ENCODE assay signal across 8 cellular contexts in genomic region chr4:56799824-56800756, GRCh38. TPM values are rescaled to one million over a fixed set of nuclear protein-coding genes. Genes with fewer than 3 reads are reported as not detected.
DNase-seq lines count a peak whose midpoint lies in the region; ATAC-seq and TF ChIP-seq lines count a peak whose summit lies in the region.

No MANE protein-coding gene starts in this region.

- H3K27me3 ChIP-seq in HUES48 (ENCODE audit: control insufficient read depth, insufficient read depth, low read length) (peaks cover 10% of the 10 kb centered on the region), OCI-LY1 (ENCODE audit: insufficient read depth, low read length) (no peaks in the 10 kb centered on the region)

- H3K9me3 ChIP-seq in HUES48 (ENCODE audit: control insufficient read depth, insufficient read depth, low read length) (no peaks in the 10 kb centered on the region), OCI-LY1 (ENCODE audit: low read length) (no peaks in the 10 kb centered on the region)

- H3K4me3 ChIP-seq in HUES48 (ENCODE audit: low read depth, low read length) (peak overlapping the region; percentile 59), OCI-LY1 (ENCODE audit: low read depth, low read length, poor library complexity, severe bottlenecking) (peak overlapping the region; percentile 68)

- DNase-seq in Caki2 (ENCODE audit: low read depth) (peak; percentile 64), activated T-cell treated with anti-CD3 and anti-CD28 coated beads for 1 hour (ENCODE audit: low read depth) (peak; percentile 65), epithelial cell of prostate (ENCODE audit: low read depth, low spot score) (peak; percentile 27), mucosa of gallbladder (ENCODE audit: low spot score) (peak; percentile 89)
- peak; percentile 73 for DNase-seq in stimulated activated CD8-positive, alpha-beta memory T cell treated with anti-CD3 and anti-CD28 coated beads, Interleukin-4, amount 100 ng/mL, for 24 hours (ENCODE audit: low read depth)

- no peaks in the 10 kb centered on the region for H3K9me2 ChIP-seq in OCI-LY1 (ENCODE audit: low read depth, low read length)

- ATAC-seq in GM21390 (IDR thresholded peaks at IDR 0.05; ENCODE audit: unreplicated experiment) = peak; percentile 95

- H3K9ac ChIP-seq in HUES48 (ENCODE audit: low read depth, low read length) = no peak overlapping the region
- peak overlapping the region; percentile 60 for H3K9ac ChIP-seq in OCI-LY1 (ENCODE audit: low read length)

- no peaks in the 10 kb centered on the region for H3K36me3 ChIP-seq in HUES48 (ENCODE audit: control insufficient read depth, insufficient read depth, low read length)
- H3K36me3 ChIP-seq in OCI-LY1 (ENCODE audit: insufficient read depth, low read length) = no peaks in the 10 kb centered on the region

- in situ Hi-C loops in Caki2 (cut with HindIII; ENCODE audit: low pct_unique_long_range_greater_than_20kb, low sequenced_read_pairs) = no loop called here

- H3K4me1 ChIP-seq in HUES48 (ENCODE audit: control insufficient read depth, insufficient read depth, low read length) (no peaks in the 10 kb centered on the region), OCI-LY1 (ENCODE audit: insufficient read depth, low read length, severe bottlenecking) (peaks cover 5% of the 10 kb centered on the region)

- no peaks in the 10 kb centered on the region for H3K79me2 ChIP-seq in OCI-LY1 (ENCODE audit: insufficient read depth, low read length)

- no peaks in the 10 kb centered on the region for H3F3A ChIP-seq in OCI-LY1 (ENCODE audit: insufficient read depth, low read length)

- H3K4me2 ChIP-seq in OCI-LY1 (ENCODE audit: low read length) = peak overlapping the region; percentile 94

- no peaks in the 10 kb centered on the region for H4K20me1 ChIP-seq in OCI-LY1 (ENCODE audit: insufficient read depth, low read length)

- peak overlapping the region; percentile 89; the same call in 1 of the 2 replicates for H2AFZ ChIP-seq in OCI-LY1 (ENCODE audit: low read length)

- peak; percentile 80 for TF ChIP-seq CTCF in OCI-LY1 (IDR thresholded peaks at IDR 0.05; ENCODE audit: low read length)

- H3K27ac ChIP-seq in HUES48 (ENCODE audit: low read depth, low read length) (no peak overlapping the region), OCI-LY1 (ENCODE audit: low read depth, low read length, poor library complexity, severe bottlenecking) (no peak overlapping the region), epithelial cell of prostate (no peak overlapping the region)

RNA-seq across cellular contexts. Expression of gene SPINK2, which starts 21.4 kb away (rescaled TPM):
- total RNA-seq in Caki2 (2014; rRNA removed; shearing (Covaris generic); ENCODE audit: low replicate concordance) = not detected in 2 replicates
- 0.63 TPM for total RNA-seq in mucosa of gallbladder

Comparison
In these comparisons a context has a peak if more than half of its experiments do, and no peak if none do; other contexts are left out.
1. DNase-seq: peak in every context shown above with its lines; median percentile 89 in mucosa of gallbladder; 73 in stimulated activated CD8-positive, alpha-beta memory T cell treated with anti-CD3 and anti-CD28 coated beads, Interleukin-4, amount 100 ng/mL, for 24 hours; 65 in activated T-cell treated with anti-CD3 and anti-CD28 coated beads for 1 hour; 64 in Caki2; 27 in epithelial cell of prostate.